In genomic region chr6:2097464-2097863, GRCh38 we compare ENCODE assay signal across 22 cellular contexts.
DNase-seq lines count a peak whose midpoint lies in the region; ATAC-seq, FAIRE-seq and TF ChIP-seq lines count a peak whose summit lies in the region.
"Had no signal": no experiment of that assay in that cellular context is flagged by ENCODE, and none has a peak within 500 bp of the region (broad histone marks: within the 10 kb centered on the region; RNA-seq: fewer than 3 reads in every experiment).

No MANE protein-coding gene starts in this region.

- H3K27me3 ChIP-seq in GM12878 (replicated peaks in 1 of 2; ENCODE audit: control insufficient read depth in 2 of 2, insufficient read depth in 2 of 2, low read length in 1 of 2) (no peaks in the 10 kb centered on the region), tibial artery (no peaks in the 10 kb centered on the region)
- H3K27me3 ChIP-seq: BLaER1 had no signal

- no peak for TF ChIP-seq EP300 in GM12878 (IDR thresholded peaks at IDR 0.05; ENCODE audit: borderline replicate concordance in 1 of 2, control insufficient read depth in 1 of 2, low read depth in 2 of 2, low read length in 2 of 2)

- no peak for TF ChIP-seq POLR2A in GM12878 (IDR thresholded peaks at IDR 0.05; ENCODE audit: low read depth, low read length)

- no peaks in the 10 kb centered on the region for H3K79me2 ChIP-seq in GM12878 (ENCODE audit: control insufficient read depth, insufficient read depth, low read length)

- SMC1A ChIA-PET in GM12878 (lab: Charles Lee; ENCODE audit: uncharacterized antibody, unreplicated experiment): interaction anchor here (0.8 to 2.7 kb wide), 8 partner anchors 9 to 491 kb away, joined by 3 to 11 read pairs (median 4); no protein-coding TSS in a partner anchor

- RAD21 ChIA-PET in GM12878 (lab: Charles Lee; ENCODE audit: unreplicated experiment): no interaction called here

- WGBS in GM12878 (ENCODE audit: insufficient coverage, insufficient replicate concordance, low lambda C conversion rate, missing lambda C conversion rate): 96% methylated on average over 3 of the region's 3 CpGs

- H3K27ac ChIP-seq in GM12878 (ENCODE audit: control insufficient read depth, insufficient read depth) (no peak overlapping the region), tibial artery (peak overlapping the region; percentile 60 to 85)
- H3K27ac ChIP-seq: BLaER1 had no signal

- no peak for TF ChIP-seq CTCF in GM12878 (IDR thresholded peaks at IDR 0.05 in 2 of 3, conservative IDR thresholded peaks at IDR 0.05 in 1 of 3; ENCODE audit: control insufficient read depth in 2 of 3, extremely low read depth in 1 of 3, insufficient read depth in 1 of 3, low read depth in 3 of 3, low read length in 3 of 3)
- TF ChIP-seq CTCF in tibial artery (IDR thresholded peaks at IDR 0.05): no peak

- DNase-seq in DMS114 treated with DMSO at 0.1 percent for 48 hours (lab: John Stamatoyannopoulos, UW; ENCODE audit: unreplicated experiment) (peak; percentile 80), GM12878 (ENCODE audit: low read depth, low spot score) (no peak), kidney tubule cell (ENCODE audit: low spot score) (peak; percentile 21), tibial artery (no peak)
- no peak for DNase-seq in stimulated activated CD4-positive, alpha-beta T cell treated with anti-CD3 and anti-CD28 coated beads, Interleukin-4, amount 100 ng/mL, for 24 hours
- DNase-seq: CD4-positive, CD25-positive, alpha-beta regulatory T cell; EL; GDM1; Kasumi-1; NCI-H1092 treated with DMSO at 0.1 percent for 48 hours; NCI-H1436; NCI-H187; NCI-H748 treated with DMSO at 0.1 percent for 48 hours; NK-92 treated with Interleukin-12 subunit alpha and Interleukin-12 subunit beta, amount 100 ng/mL, for 24 hours; PC-3; SK-N-SH had no signal

- H3K4me3 ChIP-seq in GM12878: no peak overlapping the region
- peak overlapping the region; percentile 21 to 38 for H3K4me3 ChIP-seq in tibial artery
- H3K4me3 ChIP-seq: BLaER1, K562 had no signal

- no peaks in the 10 kb centered on the region for H3K36me3 ChIP-seq in GM12878 (ENCODE audit: control insufficient read depth in 2 of 2, insufficient read depth in 2 of 2, low read length in 1 of 2)
- no peaks in the 10 kb centered on the region for H3K36me3 ChIP-seq in tibial artery
- H3K36me3 ChIP-seq: BLaER1 had no signal

- no peaks in the 10 kb centered on the region for H3K4me1 ChIP-seq in GM12878 (ENCODE audit: control insufficient read depth, insufficient read depth, low read length)
- H3K4me1 ChIP-seq in tibial artery: peaks cover 0 to 57% (median 0%) of the 10 kb centered on the region in 4 donors
- H3K4me1 ChIP-seq: BLaER1 had no signal

- no peak overlapping the region for H3K9ac ChIP-seq in GM12878 (ENCODE audit: control insufficient read depth, insufficient read depth, low read length)
- H3K9ac ChIP-seq: BLaER1, SK-N-SH had no signal

- intact Hi-C loops in GM12878 (cut with micrococcal nuclease; ENCODE audit: unreplicated experiment): no loop called here
- intact Hi-C loops in tibial artery (cut with DNase I; ENCODE audit: low total_unique reads): no loop called here

- CTCF ChIA-PET in GM12878 (lab: Yijun Ruan, JAX): interaction anchor here (0.6 to 0.9 kb wide), 2 partner anchors 139 to 430 kb away, joined by 3 read pairs; no protein-coding TSS in a partner anchor

- H4K20me1 ChIP-seq in GM12878 (ENCODE audit: control insufficient read depth, insufficient read depth): no peaks in the 10 kb centered on the region
- H4K20me1 ChIP-seq: BLaER1 had no signal

- H3K9me3 ChIP-seq in GM12878 (replicated peaks; ENCODE audit: control insufficient read depth, insufficient read depth, low read length) (no peaks in the 10 kb centered on the region), tibial artery (no peaks in the 10 kb centered on the region)
- H3K9me3 ChIP-seq: BLaER1, SK-N-SH had no signal

- no peak overlapping the region for H2AFZ ChIP-seq in GM12878 (ENCODE audit: control insufficient read depth, low read depth, low read length)

- BruUV-seq in GM12878 (replicated peaks; lab: Mats Ljungman, UMichigan): no TSS peak

- no peak for TF ChIP-seq RAD21 in GM12878 (IDR thresholded peaks at IDR 0.05; ENCODE audit: insufficient read depth, low read depth, low read length)

- H3K4me2 ChIP-seq in GM12878 (ENCODE audit: control insufficient read depth, insufficient read depth): no peak overlapping the region
- H3K4me2 ChIP-seq: BLaER1, SK-N-SH had no signal

- no peak for ATAC-seq in GM12878
- no peak for ATAC-seq in GM21526 (IDR thresholded peaks at IDR 0.05; ENCODE audit: low FRiP score, unreplicated experiment)
- no peak for ATAC-seq in HG03565 (IDR thresholded peaks at IDR 0.05; ENCODE audit: unreplicated experiment)
- ATAC-seq: K562, PC-3 had no signal

- POLR2A ChIA-PET in GM12878 (lab: Charles Lee): no interaction called here

- peak; percentile 18 for FAIRE-seq in GM12878 (lab: Jason Lieb, UNC)
- FAIRE-seq: GM12891, H54, K562 had no signal

- in situ Hi-C loops in GM12878 (cut with MboI): no loop called here

TF ChIP-seq in GM12878, 131 proteins besides CTCF, POLR2A, EP300 and RAD21 (continues in another document):
- TF ChIP-seq, protein P1, sequence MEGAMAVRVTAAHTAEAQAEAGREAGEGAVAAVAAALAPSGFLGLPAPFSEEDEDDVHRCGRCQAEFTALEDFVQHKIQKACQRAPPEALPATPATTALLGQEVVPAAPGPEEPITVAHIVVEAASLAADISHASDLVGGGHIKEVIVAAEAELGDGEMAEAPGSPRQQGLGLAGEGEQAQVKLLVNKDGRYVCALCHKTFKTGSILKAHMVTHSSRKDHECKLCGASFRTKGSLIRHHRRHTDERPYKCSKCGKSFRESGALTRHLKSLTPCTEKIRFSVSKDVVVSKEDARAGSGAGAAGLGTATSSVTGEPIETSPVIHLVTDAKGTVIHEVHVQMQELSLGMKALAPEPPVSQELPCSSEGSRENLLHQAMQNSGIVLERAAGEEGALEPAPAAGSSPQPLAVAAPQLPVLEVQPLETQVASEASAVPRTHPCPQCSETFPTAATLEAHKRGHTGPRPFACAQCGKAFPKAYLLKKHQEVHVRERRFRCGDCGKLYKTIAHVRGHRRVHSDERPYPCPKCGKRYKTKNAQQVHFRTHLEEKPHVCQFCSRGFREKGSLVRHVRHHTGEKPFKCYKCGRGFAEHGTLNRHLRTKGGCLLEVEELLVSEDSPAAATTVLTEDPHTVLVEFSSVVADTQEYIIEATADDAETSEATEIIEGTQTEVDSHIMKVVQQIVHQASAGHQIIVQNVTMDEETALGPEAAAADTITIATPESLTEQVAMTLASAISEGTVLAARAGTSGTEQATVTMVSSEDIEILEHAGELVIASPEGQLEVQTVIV (IDR thresholded peaks at IDR 0.05; ENCODE audit: borderline replicate concordance, partially characterized antibody): no peak
- TF ChIP-seq RUNX3 (IDR thresholded peaks at IDR 0.05; ENCODE audit: low read length): no peak
- TF ChIP-seq, protein P2, sequence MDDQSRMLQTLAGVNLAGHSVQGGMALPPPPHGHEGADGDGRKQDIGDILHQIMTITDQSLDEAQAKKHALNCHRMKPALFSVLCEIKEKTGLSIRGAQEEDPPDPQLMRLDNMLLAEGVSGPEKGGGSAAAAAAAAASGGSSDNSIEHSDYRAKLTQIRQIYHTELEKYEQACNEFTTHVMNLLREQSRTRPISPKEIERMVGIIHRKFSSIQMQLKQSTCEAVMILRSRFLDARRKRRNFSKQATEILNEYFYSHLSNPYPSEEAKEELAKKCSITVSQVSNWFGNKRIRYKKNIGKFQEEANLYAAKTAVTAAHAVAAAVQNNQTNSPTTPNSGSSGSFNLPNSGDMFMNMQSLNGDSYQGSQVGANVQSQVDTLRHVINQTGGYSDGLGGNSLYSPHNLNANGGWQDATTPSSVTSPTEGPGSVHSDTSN (IDR thresholded peaks at IDR 0.05; ENCODE audit: insufficient replicate concordance, low read depth, low read length): no peak
- no peak for TF ChIP-seq NR2C2 (IDR thresholded peaks at IDR 0.05; ENCODE audit: borderline replicate concordance, control insufficient read depth, insufficient read length, low read depth)
- TF ChIP-seq, protein P3, sequence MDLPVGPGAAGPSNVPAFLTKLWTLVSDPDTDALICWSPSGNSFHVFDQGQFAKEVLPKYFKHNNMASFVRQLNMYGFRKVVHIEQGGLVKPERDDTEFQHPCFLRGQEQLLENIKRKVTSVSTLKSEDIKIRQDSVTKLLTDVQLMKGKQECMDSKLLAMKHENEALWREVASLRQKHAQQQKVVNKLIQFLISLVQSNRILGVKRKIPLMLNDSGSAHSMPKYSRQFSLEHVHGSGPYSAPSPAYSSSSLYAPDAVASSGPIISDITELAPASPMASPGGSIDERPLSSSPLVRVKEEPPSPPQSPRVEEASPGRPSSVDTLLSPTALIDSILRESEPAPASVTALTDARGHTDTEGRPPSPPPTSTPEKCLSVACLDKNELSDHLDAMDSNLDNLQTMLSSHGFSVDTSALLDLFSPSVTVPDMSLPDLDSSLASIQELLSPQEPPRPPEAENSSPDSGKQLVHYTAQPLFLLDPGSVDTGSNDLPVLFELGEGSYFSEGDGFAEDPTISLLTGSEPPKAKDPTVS (IDR thresholded peaks at IDR 0.05; ENCODE audit: low read depth, low read length): no peak
- TF ChIP-seq, protein P4, sequence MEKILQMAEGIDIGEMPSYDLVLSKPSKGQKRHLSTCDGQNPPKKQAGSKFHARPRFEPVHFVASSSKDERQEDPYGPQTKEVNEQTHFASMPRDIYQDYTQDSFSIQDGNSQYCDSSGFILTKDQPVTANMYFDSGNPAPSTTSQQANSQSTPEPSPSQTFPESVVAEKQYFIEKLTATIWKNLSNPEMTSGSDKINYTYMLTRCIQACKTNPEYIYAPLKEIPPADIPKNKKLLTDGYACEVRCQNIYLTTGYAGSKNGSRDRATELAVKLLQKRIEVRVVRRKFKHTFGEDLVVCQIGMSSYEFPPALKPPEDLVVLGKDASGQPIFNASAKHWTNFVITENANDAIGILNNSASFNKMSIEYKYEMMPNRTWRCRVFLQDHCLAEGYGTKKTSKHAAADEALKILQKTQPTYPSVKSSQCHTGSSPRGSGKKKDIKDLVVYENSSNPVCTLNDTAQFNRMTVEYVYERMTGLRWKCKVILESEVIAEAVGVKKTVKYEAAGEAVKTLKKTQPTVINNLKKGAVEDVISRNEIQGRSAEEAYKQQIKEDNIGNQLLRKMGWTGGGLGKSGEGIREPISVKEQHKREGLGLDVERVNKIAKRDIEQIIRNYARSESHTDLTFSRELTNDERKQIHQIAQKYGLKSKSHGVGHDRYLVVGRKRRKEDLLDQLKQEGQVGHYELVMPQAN (conservative IDR thresholded peaks at IDR 0.05): no peak

Comparison
In these comparisons a context has a peak if more than half of its experiments do, and no peak if none do; other contexts are left out.
1. DNase-seq: peak in DMS114 treated with DMSO at 0.1 percent for 48 hours (single experiment) and kidney tubule cell (single experiment); none in GM12878 (single experiment), tibial artery (0 of 2) and stimulated activated CD4-positive, alpha-beta T cell treated with anti-CD3 and anti-CD28 coated beads, Interleukin-4, amount 100 ng/mL, for 24 hours (single experiment).